6 cellular contexts compared by ENCODE assay signal in the genomic region with DNA sequence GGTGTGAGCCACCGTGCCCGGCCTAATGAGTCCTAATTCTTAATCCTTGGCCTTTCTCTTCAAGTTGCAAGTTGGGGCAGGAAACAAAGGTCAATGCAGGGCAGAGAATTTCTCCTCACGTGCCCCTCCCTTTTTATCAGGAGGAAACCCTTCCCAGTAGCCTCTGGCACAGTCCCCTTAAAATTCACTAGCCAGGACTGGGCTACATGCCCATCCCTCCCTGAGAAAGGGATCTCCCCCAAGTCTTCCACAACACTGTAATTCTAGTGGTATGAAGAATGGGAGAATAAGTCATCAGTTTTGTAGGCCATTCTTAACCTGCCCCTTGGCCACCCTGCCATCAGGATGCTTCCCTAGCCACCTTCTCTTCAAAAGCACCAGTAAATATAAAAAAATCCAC.
"Had no signal": no experiment of that assay in that cellular context is flagged by ENCODE, and none has a peak within 500 bp of the region (broad histone marks: within the 10 kb centered on the region; RNA-seq: fewer than 3 reads in every experiment).

No MANE protein-coding gene starts in this region.

- DNase-seq: GM23248, GOT3, H7, HFFc6 had no signal

- H3K9ac ChIP-seq: GM23248 had no signal

- H3K9me3 ChIP-seq: HAP-1 had no signal

- H3K4me3 ChIP-seq: GM23248, HAP-1 had no signal

- H2AFZ ChIP-seq: GM23248 had no signal

- H3K27ac ChIP-seq: GM23248, HL-60 had no signal

- H3K4me1 ChIP-seq: HAP-1 had no signal

- H3K36me3 ChIP-seq: HAP-1 had no signal
